2 cellular contexts compared by ENCODE assay signal in genomic region chr7:23472556-23472955, GRCh38.
TF ChIP-seq lines count a peak whose summit lies in the region.

No MANE protein-coding gene starts in this region.

TF ChIP-seq in SK-N-SH, 30 proteins besides CTCF, POLR2A, EP300 and RAD21 (continued from another document):
- TF ChIP-seq REST (IDR thresholded peaks at IDR 0.05; ENCODE audit: low read depth, low read length) (no peak), MAX (IDR thresholded peaks at IDR 0.05; ENCODE audit: low read depth) (no peak), MXI1 (IDR thresholded peaks at IDR 0.05; ENCODE audit: low read depth, low read length) (no peak), EZH2phosphoT487 (IDR thresholded peaks at IDR 0.05; ENCODE audit: borderline replicate concordance, low read depth) (no peak), GATA2 (CRISPR knock-in tag; IDR thresholded peaks at IDR 0.05) (no peak)
TF ChIP-seq in SK-N-SH: peak in this region for 0.

TF ChIP-seq in SK-N-SH treated with all-trans-retinoic acid at 6 μM for 48 hours, 23 proteins besides CTCF, POLR2A, EP300 and RAD21 (continued from another document):
- TF ChIP-seq TSHZ2 (CRISPR knock-in tag; IDR thresholded peaks at IDR 0.05) (no peak), GLIS3 (CRISPR knock-in tag; IDR thresholded peaks at IDR 0.05) (no peak), ZNF565 (CRISPR knock-in tag; conservative IDR thresholded peaks at IDR 0.05; ENCODE audit: low read depth) (no peak)
